1 cellular context compared by ENCODE assay signal in the genomic region with DNA sequence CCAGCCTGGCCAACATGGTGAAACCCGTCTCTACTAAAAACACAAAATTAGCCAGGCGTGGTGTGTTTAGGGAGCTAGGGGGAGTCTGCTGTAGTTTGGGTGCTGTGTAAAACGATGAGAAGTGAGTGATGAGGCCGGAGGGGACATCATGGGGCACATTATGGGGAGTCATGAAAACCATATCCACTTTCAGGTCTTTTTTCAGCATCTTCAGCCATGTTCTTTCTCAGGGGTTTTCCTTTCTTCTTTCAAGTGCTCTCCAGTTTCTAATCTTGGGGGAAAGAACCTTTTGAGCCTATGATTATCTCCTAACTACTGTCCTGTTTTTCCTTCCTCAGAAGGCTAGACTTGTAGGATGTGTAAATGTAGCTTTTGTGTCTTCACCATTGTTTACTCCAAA.
TF ChIP-seq lines count a peak whose summit lies in the region.

No MANE protein-coding gene starts in this region.

TF ChIP-seq in GM12878, 131 proteins besides CTCF, POLR2A, EP300 and RAD21 (continues in another document):
- TF ChIP-seq KDM1A (IDR thresholded peaks at IDR 0.05; ENCODE audit: borderline replicate concordance) (no peak), ZBTB33 (IDR thresholded peaks at IDR 0.05) (no peak), POU2F2 (IDR thresholded peaks at IDR 0.05; ENCODE audit: borderline replicate concordance, low read depth, low read length) (no peak), HDGF (IDR thresholded peaks at IDR 0.05) (peak; percentile 51; the same call in 1 of the 2 replicates), IKZF1 (conservative IDR thresholded peaks at IDR 0.05) (0 out of 2 replicates have a peak, but pooled peaks have one; percentile 30), LARP7 (IDR thresholded peaks at IDR 0.05) (no peak), ZBED1 (IDR thresholded peaks at IDR 0.05; ENCODE audit: borderline replicate concordance) (no peak), RAD51 (IDR thresholded peaks at IDR 0.05) (no peak), SMAD5 (IDR thresholded peaks at IDR 0.05; ENCODE audit: low read depth) (no peak), CHD1 (IDR thresholded peaks at IDR 0.05; ENCODE audit: low read depth, low read length) (no peak), SP1 (IDR thresholded peaks at IDR 0.05; ENCODE audit: low read depth, low read length) (peak; percentile 40), PAX5 (IDR thresholded peaks at IDR 0.05; ENCODE audit: borderline replicate concordance, low read depth, low read length) (0 out of 2 replicates have a peak, but pooled peaks have one; percentile 20), EED (IDR thresholded peaks at IDR 0.05; ENCODE audit: low read depth) (0 out of 2 replicates have a peak, but pooled peaks have one; percentile 23), SREBF1 (IDR thresholded peaks at IDR 0.05; ENCODE audit: low read length) (no peak), SPI1 (IDR thresholded peaks at IDR 0.05; ENCODE audit: borderline replicate concordance, insufficient read depth, low read depth, low read length) (no peak), CREB1 (IDR thresholded peaks at IDR 0.05; ENCODE audit: low read depth) (peak; percentile 46; the same call in 1 of the 2 replicates), MEF2B (IDR thresholded peaks at IDR 0.05; ENCODE audit: partially characterized antibody, poor library complexity, severe bottlenecking) (no peak), HDAC2 (IDR thresholded peaks at IDR 0.05) (no peak), E2F8 (IDR thresholded peaks at IDR 0.05; ENCODE audit: low read depth, partially characterized antibody) (no peak), RFX5 (IDR thresholded peaks at IDR 0.05; ENCODE audit: low read depth, low read length) (no peak), STAT1 (conservative IDR thresholded peaks at IDR 0.05) (no peak), HCFC1 (IDR thresholded peaks at IDR 0.05; ENCODE audit: low read length) (no peak), NR2C1 (IDR thresholded peaks at IDR 0.05) (no peak), SMC3 (IDR thresholded peaks at IDR 0.05; ENCODE audit: borderline replicate concordance, low read length) (no peak), EGR1 (IDR thresholded peaks at IDR 0.05; ENCODE audit: borderline replicate concordance in 1 of 2, low read depth in 2 of 2, low read length in 2 of 2) (no peak), BCL11A (IDR thresholded peaks at IDR 0.05; ENCODE audit: low read depth, low read length) (no peak), CHD4 (IDR thresholded peaks at IDR 0.05) (no peak), ZNF207 (IDR thresholded peaks at IDR 0.05; ENCODE audit: borderline replicate concordance) (no peak), POLR2AphosphoS5 (IDR thresholded peaks at IDR 0.05; ENCODE audit: low read length) (peak; percentile 45; the same call in 1 of the 2 replicates), PRDM15 (CRISPR knock-in tag; IDR thresholded peaks at IDR 0.05) (no peak), ASH2L (IDR thresholded peaks at IDR 0.05; ENCODE audit: borderline replicate concordance, low read depth) (no peak), RUNX3 (IDR thresholded peaks at IDR 0.05; ENCODE audit: low read length) (peak; percentile 54), ESRRA (IDR thresholded peaks at IDR 0.05; ENCODE audit: low read length) (no peak), NBN (IDR thresholded peaks at IDR 0.05) (no peak), TCF3 (IDR thresholded peaks at IDR 0.05; ENCODE audit: borderline replicate concordance, insufficient read depth, low read depth, low read length) (no peak), SKIL (IDR thresholded peaks at IDR 0.05; ENCODE audit: low read depth, poor library complexity, severe bottlenecking) (no peak), CBX3 (IDR thresholded peaks at IDR 0.05; ENCODE audit: borderline replicate concordance, low read depth) (no peak), ZBTB40 (IDR thresholded peaks at IDR 0.05; ENCODE audit: borderline replicate concordance) (no peak), DPF2 (IDR thresholded peaks at IDR 0.05) (no peak), RELA (IDR thresholded peaks at IDR 0.05; ENCODE audit: borderline replicate concordance, partially characterized antibody) (no peak), MEF2A (IDR thresholded peaks at IDR 0.05; ENCODE audit: insufficient read depth, low read depth, low read length) (peak; percentile 63; the same call in 1 of the 2 replicates), BCLAF1 (IDR thresholded peaks at IDR 0.05) (no peak), TCF12 (IDR thresholded peaks at IDR 0.05; ENCODE audit: low read depth, low read length) (no peak), PML (IDR thresholded peaks at IDR 0.05; ENCODE audit: low read length) (peak; percentile 36; the same call in 1 of the 2 replicates)
- TF ChIP-seq, protein P1, sequence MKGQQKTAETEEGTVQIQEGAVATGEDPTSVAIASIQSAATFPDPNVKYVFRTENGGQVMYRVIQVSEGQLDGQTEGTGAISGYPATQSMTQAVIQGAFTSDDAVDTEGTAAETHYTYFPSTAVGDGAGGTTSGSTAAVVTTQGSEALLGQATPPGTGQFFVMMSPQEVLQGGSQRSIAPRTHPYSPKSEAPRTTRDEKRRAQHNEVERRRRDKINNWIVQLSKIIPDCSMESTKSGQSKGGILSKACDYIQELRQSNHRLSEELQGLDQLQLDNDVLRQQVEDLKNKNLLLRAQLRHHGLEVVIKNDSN (IDR thresholded peaks at IDR 0.05; ENCODE audit: borderline replicate concordance, extremely low read length, insufficient read depth, low read depth, low read length) = no peak
